ENCODE assay signal across 19 cellular contexts in genomic region chr2:203549406-203549805, GRCh38.
"Had no signal": no experiment of that assay in that cellular context is flagged by ENCODE, and none has a peak within 500 bp of the region (broad histone marks: within the 10 kb centered on the region; RNA-seq: fewer than 3 reads in every experiment).

No MANE protein-coding gene starts in this region.

- H3K4me3 Mint-ChIP-seq: activated CD4-positive, alpha-beta memory T cell treated with anti-CD3 and anti-CD28 coated beads, Interleukin-2, amount 10 ng/mL, durations not matched to agents 7 days and 5 days; activated naive CD4-positive, alpha-beta T cell treated with anti-CD3 and anti-CD28 coated beads, Interleukin-2, amount 50 U/mL, for 24 hours; brain; effector memory CD8-positive, alpha-beta T cell; neural progenitor cell; WTC11 had no signal

- H3K36me3 Mint-ChIP-seq: activated naive CD4-positive, alpha-beta T cell treated with anti-CD3 and anti-CD28 coated beads, Interleukin-2, amount 50 U/mL, for 24 hours; brain; neural progenitor cell; WTC11 had no signal

- H3K27ac Mint-ChIP-seq: activated CD4-positive, alpha-beta memory T cell treated with anti-CD3 and anti-CD28 coated beads, Interleukin-2, amount 10 ng/mL, durations not matched to agents 7 days and 5 days; activated naive CD4-positive, alpha-beta T cell treated with anti-CD3 and anti-CD28 coated beads, Interleukin-2, amount 50 U/mL, for 24 hours; brain; effector memory CD8-positive, alpha-beta T cell; neural progenitor cell; WTC11 had no signal

- DNase-seq: activated CD4-positive, alpha-beta memory T cell treated with anti-CD3 and anti-CD28 coated beads, Interleukin-2, amount 10 ng/mL, durations not matched to agents 7 days and 5 days; activated CD4-positive, alpha-beta T cell treated with anti-CD3 and anti-CD28 coated beads for 4 hours; activated effector memory CD4-positive, alpha-beta T cell treated with anti-CD3 and anti-CD28 coated beads, Interleukin-2, amount 50 U/mL, for 16 hours; activated T-cell treated with anti-CD3 and anti-CD28 coated beads, Interleukin-2, amount 50 U/mL, for 48 hours; amniotic stem cell; central memory CD4-positive, alpha-beta T cell; cortex of kidney; effector memory CD8-positive, alpha-beta T cell; heart right ventricle; islet precursor cell; midbrain; stimulated activated CD4-positive, alpha-beta T cell treated with anti-CD3 and anti-CD28 coated beads, Interleukin-2, amount 100 ng/mL, for 48 hours; stimulated activated naive CD4-positive, alpha-beta T cell; T-helper 2 cell; upper lobe of right lung had no signal

- H3K27me3 Mint-ChIP-seq: activated naive CD4-positive, alpha-beta T cell treated with anti-CD3 and anti-CD28 coated beads, Interleukin-2, amount 50 U/mL, for 24 hours had no signal

- H3K9me3 Mint-ChIP-seq: activated CD4-positive, alpha-beta memory T cell treated with anti-CD3 and anti-CD28 coated beads, Interleukin-2, amount 10 ng/mL, durations not matched to agents 7 days and 5 days; activated naive CD4-positive, alpha-beta T cell treated with anti-CD3 and anti-CD28 coated beads, Interleukin-2, amount 50 U/mL, for 24 hours; effector memory CD8-positive, alpha-beta T cell; neural progenitor cell; WTC11 had no signal

- H3K4me1 Mint-ChIP-seq: neural progenitor cell had no signal
